ENCODE assay signal across 1 cellular context in the genomic region with DNA sequence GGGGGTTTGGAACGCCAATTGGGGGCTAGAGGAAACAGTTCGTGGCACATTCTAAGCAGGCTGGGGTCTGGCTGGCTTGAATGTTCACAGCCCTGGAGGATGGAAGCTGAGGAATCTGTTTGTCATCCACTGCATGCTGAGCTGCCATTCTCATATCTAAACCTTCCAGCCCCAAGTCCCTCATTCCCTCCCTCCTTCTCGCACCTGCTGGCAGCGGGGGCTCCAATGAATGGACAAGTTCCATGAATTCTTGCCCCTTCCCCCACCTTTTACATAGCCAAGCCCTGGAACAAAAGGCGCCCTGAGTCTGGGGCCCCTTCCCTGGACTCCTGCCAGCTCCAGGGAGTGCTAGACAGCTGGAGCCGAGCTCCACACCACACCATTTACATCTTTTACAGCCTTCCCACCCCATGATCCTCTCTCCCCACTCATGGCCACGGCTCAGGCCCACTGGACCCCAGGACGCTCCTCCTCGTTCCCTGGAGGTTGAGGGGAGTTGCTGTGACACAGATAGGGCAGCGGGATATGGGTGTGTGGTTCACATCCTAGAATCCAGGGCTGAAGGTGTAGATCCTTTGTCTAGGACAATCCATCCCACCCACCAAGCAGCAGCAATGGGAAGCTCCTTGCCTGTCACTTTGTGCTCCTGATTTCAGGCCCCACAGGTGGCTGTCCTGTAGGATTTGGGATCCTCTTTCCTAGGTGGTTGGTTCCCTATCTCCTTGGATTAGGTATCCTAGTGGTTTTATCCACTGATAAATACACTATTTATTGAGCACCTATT.
TF ChIP-seq lines count a peak whose summit lies in the region.

No MANE protein-coding gene starts in this region.

TF ChIP-seq in HEK293, 187 proteins besides CTCF, POLR2A, EP300 and RAD21 (continued from another document):
- TF ChIP-seq, protein P1, sequence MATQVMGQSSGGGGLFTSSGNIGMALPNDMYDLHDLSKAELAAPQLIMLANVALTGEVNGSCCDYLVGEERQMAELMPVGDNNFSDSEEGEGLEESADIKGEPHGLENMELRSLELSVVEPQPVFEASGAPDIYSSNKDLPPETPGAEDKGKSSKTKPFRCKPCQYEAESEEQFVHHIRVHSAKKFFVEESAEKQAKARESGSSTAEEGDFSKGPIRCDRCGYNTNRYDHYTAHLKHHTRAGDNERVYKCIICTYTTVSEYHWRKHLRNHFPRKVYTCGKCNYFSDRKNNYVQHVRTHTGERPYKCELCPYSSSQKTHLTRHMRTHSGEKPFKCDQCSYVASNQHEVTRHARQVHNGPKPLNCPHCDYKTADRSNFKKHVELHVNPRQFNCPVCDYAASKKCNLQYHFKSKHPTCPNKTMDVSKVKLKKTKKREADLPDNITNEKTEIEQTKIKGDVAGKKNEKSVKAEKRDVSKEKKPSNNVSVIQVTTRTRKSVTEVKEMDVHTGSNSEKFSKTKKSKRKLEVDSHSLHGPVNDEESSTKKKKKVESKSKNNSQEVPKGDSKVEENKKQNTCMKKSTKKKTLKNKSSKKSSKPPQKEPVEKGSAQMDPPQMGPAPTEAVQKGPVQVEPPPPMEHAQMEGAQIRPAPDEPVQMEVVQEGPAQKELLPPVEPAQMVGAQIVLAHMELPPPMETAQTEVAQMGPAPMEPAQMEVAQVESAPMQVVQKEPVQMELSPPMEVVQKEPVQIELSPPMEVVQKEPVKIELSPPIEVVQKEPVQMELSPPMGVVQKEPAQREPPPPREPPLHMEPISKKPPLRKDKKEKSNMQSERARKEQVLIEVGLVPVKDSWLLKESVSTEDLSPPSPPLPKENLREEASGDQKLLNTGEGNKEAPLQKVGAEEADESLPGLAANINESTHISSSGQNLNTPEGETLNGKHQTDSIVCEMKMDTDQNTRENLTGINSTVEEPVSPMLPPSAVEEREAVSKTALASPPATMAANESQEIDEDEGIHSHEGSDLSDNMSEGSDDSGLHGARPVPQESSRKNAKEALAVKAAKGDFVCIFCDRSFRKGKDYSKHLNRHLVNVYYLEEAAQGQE (tag by site-specific recombination; IDR thresholded peaks at IDR 0.05) = no peak
- TF ChIP-seq ZNF223 (tag by site-specific recombination; IDR thresholded peaks at IDR 0.05) (no peak), ZNF670 (tag by site-specific recombination; IDR thresholded peaks at IDR 0.05; ENCODE audit: low read depth) (no peak), ZNF221 (tag by site-specific recombination; IDR thresholded peaks at IDR 0.05; ENCODE audit: borderline replicate concordance) (no peak), ZNF76 (tag by site-specific recombination; IDR thresholded peaks at IDR 0.05; ENCODE audit: borderline replicate concordance, low read depth) (no peak), ZNF48 (tag by site-specific recombination; IDR thresholded peaks at IDR 0.05) (no peak), TRIM28 (IDR thresholded peaks at IDR 0.05; ENCODE audit: borderline replicate concordance, low read length) (0 out of 2 replicates have a peak, but pooled peaks have one; percentile 32), ZNF776 (tag by site-specific recombination; IDR thresholded peaks at IDR 0.05; ENCODE audit: borderline replicate concordance) (no peak), ZNF664 (tag by site-specific recombination; IDR thresholded peaks at IDR 0.05) (peak; percentile 58; the same call in 1 of the 2 replicates), ZNF521 (tag by site-specific recombination; IDR thresholded peaks at IDR 0.05) (no peak), ZNF324 (tag by site-specific recombination; IDR thresholded peaks at IDR 0.05) (no peak), ZNF239 (tag by site-specific recombination; IDR thresholded peaks at IDR 0.05) (no peak), ZBTB17 (tag by site-specific recombination; IDR thresholded peaks at IDR 0.05) (no peak), ZNF510 (tag by site-specific recombination; IDR thresholded peaks at IDR 0.05; ENCODE audit: insufficient replicate concordance) (no peak), ZNF146 (tag by site-specific recombination; IDR thresholded peaks at IDR 0.05) (no peak), ZSCAN30 (tag by site-specific recombination; IDR thresholded peaks at IDR 0.05) (no peak)
- TF ChIP-seq, protein P2, sequence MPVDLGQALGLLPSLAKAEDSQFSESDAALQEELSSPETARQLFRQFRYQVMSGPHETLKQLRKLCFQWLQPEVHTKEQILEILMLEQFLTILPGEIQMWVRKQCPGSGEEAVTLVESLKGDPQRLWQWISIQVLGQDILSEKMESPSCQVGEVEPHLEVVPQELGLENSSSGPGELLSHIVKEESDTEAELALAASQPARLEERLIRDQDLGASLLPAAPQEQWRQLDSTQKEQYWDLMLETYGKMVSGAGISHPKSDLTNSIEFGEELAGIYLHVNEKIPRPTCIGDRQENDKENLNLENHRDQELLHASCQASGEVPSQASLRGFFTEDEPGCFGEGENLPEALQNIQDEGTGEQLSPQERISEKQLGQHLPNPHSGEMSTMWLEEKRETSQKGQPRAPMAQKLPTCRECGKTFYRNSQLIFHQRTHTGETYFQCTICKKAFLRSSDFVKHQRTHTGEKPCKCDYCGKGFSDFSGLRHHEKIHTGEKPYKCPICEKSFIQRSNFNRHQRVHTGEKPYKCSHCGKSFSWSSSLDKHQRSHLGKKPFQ (tag by site-specific recombination; IDR thresholded peaks at IDR 0.05) = no peak
- TF ChIP-seq, protein P3, sequence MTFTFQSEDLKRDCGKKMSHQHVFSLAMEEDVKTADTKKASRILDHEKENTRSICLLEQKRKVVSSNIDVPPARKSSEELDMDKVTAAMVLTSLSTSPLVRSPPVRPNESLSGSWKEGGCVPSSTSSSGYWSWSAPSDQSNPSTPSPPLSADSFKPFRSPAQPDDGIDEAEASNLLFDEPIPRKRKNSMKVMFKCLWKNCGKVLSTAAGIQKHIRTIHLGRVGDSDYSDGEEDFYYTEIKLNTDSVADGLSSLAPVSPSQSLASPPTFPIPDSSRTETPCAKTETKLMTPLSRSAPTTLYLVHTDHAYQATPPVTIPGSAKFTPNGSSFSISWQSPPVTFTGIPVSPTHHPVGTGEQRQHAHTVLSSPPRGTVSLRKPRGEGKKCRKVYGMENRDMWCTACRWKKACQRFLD (tag by site-specific recombination; IDR thresholded peaks at IDR 0.05) = no peak
- TF ChIP-seq, protein P4, sequence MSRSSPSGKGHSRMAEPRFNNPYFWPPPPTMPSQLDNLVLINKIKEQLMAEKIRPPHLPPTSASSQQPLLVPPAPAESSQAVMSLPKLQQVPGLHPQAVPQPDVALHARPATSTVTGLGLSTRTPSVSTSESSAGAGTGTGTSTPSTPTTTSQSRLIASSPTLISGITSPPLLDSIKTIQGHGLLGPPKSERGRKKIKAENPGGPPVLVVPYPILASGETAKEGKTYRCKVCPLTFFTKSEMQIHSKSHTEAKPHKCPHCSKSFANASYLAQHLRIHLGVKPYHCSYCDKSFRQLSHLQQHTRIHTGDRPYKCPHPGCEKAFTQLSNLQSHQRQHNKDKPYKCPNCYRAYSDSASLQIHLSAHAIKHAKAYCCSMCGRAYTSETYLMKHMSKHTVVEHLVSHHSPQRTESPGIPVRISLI (tag by site-specific recombination; IDR thresholded peaks at IDR 0.05) = no peak
- TF ChIP-seq, protein P5, sequence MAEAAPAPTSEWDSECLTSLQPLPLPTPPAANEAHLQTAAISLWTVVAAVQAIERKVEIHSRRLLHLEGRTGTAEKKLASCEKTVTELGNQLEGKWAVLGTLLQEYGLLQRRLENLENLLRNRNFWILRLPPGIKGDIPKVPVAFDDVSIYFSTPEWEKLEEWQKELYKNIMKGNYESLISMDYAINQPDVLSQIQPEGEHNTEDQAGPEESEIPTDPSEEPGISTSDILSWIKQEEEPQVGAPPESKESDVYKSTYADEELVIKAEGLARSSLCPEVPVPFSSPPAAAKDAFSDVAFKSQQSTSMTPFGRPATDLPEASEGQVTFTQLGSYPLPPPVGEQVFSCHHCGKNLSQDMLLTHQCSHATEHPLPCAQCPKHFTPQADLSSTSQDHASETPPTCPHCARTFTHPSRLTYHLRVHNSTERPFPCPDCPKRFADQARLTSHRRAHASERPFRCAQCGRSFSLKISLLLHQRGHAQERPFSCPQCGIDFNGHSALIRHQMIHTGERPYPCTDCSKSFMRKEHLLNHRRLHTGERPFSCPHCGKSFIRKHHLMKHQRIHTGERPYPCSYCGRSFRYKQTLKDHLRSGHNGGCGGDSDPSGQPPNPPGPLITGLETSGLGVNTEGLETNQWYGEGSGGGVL (tag by site-specific recombination; IDR thresholded peaks at IDR 0.05) = peak; percentile 28; the same call in 1 of the 2 replicates
